ENCODE assay signal across 13 cellular contexts in genomic region chr7:6623589-6624245, GRCh38. TPM values are rescaled to one million over a fixed set of nuclear protein-coding genes. Genes with fewer than 3 reads are reported as not detected.
DNase-seq lines count a peak whose midpoint lies in the region; ATAC-seq lines count a peak whose summit lies in the region.
"Had no signal": no experiment of that assay in that cellular context is flagged by ENCODE, and none has a peak within 500 bp of the region (broad histone marks: within the 10 kb centered on the region; RNA-seq: fewer than 3 reads in every experiment).

No MANE protein-coding gene starts in this region.

- peak overlapping the region; percentile 53 for H3K4me3 Mint-ChIP-seq in activated CD8-positive, alpha-beta T cell treated with anti-CD3 and anti-CD28 coated beads, Interleukin-2, amount 10 ng/mL, durations not matched to agents 7 days and 5 days
- H3K4me3 Mint-ChIP-seq in naive thymus-derived CD8-positive, alpha-beta T cell: peak overlapping the region; percentile 68 to 93 (median 78)

- intact Hi-C loops in Right ventricle myocardium inferior (cut with DNase I): no loop called here

- H3K36me3 Mint-ChIP-seq in activated CD8-positive, alpha-beta T cell treated with anti-CD3 and anti-CD28 coated beads, Interleukin-2, amount 10 ng/mL, durations not matched to agents 7 days and 5 days (ENCODE audit: low read depth): peaks cover 6% of the 10 kb centered on the region
- H3K36me3 Mint-ChIP-seq in naive thymus-derived CD8-positive, alpha-beta T cell: peaks cover 5 to 13% (median 12%) of the 10 kb centered on the region in 3 donors

- peak; percentile 53 for ATAC-seq in GM18498 (IDR thresholded peaks at IDR 0.05; ENCODE audit: unreplicated experiment)
- ATAC-seq in HG02678 (IDR thresholded peaks at IDR 0.05; ENCODE audit: unreplicated experiment): peak; percentile 49
- peak; percentile 79 for ATAC-seq in activated CD8-positive, alpha-beta T cell treated with anti-CD3 and anti-CD28 coated beads, Interleukin-2, amount 10 ng/mL, durations not matched to agents 7 days and 5 days
- ATAC-seq in naive thymus-derived CD8-positive, alpha-beta T cell: peak; percentile 71 to 83
- no peak for ATAC-seq in Right ventricle myocardium inferior

- POLR2A ChIA-PET in activated CD8-positive, alpha-beta T cell treated with anti-CD3 and anti-CD28 coated beads, Interleukin-2, amount 10 ng/mL, durations not matched to agents 7 days and 5 days (lab: Charles Lee): interaction anchor here (0.6 kb wide), 1 partner anchor 32 kb away, joined by 3 read pairs; no protein-coding TSS in a partner anchor
- POLR2A ChIA-PET in naive thymus-derived CD8-positive, alpha-beta T cell (lab: Charles Lee): interaction anchor here (0.8 to 1.0 kb wide), 3 partner anchors 9 to 34 kb away, joined by 3 to 5 read pairs (median 3); partner anchors contain the start of genes INTS15 and ZNF316

- peaks cover 46% of the 10 kb centered on the region for H3K4me1 Mint-ChIP-seq in activated CD8-positive, alpha-beta T cell treated with anti-CD3 and anti-CD28 coated beads, Interleukin-2, amount 10 ng/mL, durations not matched to agents 7 days and 5 days (ENCODE audit: low read depth)
- peaks cover 18 to 60% (median 52%) of the 10 kb centered on the region in 4 donors for H3K4me1 Mint-ChIP-seq in naive thymus-derived CD8-positive, alpha-beta T cell

- CTCF ChIA-PET in activated CD8-positive, alpha-beta T cell treated with anti-CD3 and anti-CD28 coated beads, Interleukin-2, amount 10 ng/mL, durations not matched to agents 7 days and 5 days (lab: Charles Lee): interaction anchor here (2.1 kb wide), 1 partner anchor 34 kb away, joined by 7 read pairs; the partner anchor contains the start of gene INTS15

- H3K27ac Mint-ChIP-seq in activated CD8-positive, alpha-beta T cell treated with anti-CD3 and anti-CD28 coated beads, Interleukin-2, amount 10 ng/mL, durations not matched to agents 7 days and 5 days: peak overlapping the region; percentile 87
- H3K27ac Mint-ChIP-seq in naive thymus-derived CD8-positive, alpha-beta T cell: peak overlapping the region; percentile 81 to 95 (median 92)

- H3K27me3 Mint-ChIP-seq in activated CD8-positive, alpha-beta T cell treated with anti-CD3 and anti-CD28 coated beads, Interleukin-2, amount 10 ng/mL, durations not matched to agents 7 days and 5 days (ENCODE audit: low read depth): no peaks in the 10 kb centered on the region
- H3K27me3 Mint-ChIP-seq in naive thymus-derived CD8-positive, alpha-beta T cell: no peaks in the 10 kb centered on the region

- DNase-seq in activated CD8-positive, alpha-beta T cell treated with anti-CD3 and anti-CD28 coated beads, Interleukin-2, amount 10 ng/mL, durations not matched to agents 7 days and 5 days: peak; percentile 52
- DNase-seq in naive thymus-derived CD8-positive, alpha-beta T cell: peak in 2 of 10 donors; percentile 27 to 33
- DNase-seq in Right ventricle myocardium inferior (ENCODE audit: missing footprints) (no peak), NCI-H345 treated with DMSO at 0.1 percent for 48 hours (lab: John Stamatoyannopoulos, UW; ENCODE audit: unreplicated experiment) (no peak), DMS53 (lab: John Stamatoyannopoulos, UW) (no peak)
- DNase-seq: erythroblast, hypothalamus, mesenchymal stem cell, NCI-H146, NCI-H69, stomach had no signal

- no peaks in the 10 kb centered on the region for H3K9me3 Mint-ChIP-seq in activated CD8-positive, alpha-beta T cell treated with anti-CD3 and anti-CD28 coated beads, Interleukin-2, amount 10 ng/mL, durations not matched to agents 7 days and 5 days (ENCODE audit: insufficient read depth)
- no peaks in the 10 kb centered on the region for H3K9me3 Mint-ChIP-seq in naive thymus-derived CD8-positive, alpha-beta T cell

RNA-seq across cellular contexts. Expression of gene ZNF853, which starts 8.3 kb away (rescaled TPM):
- 1 to 10 TPM in 1 of 2 experiments, under 1 TPM in 1; 0.78 to 1.0 TPM for total RNA-seq in activated CD8-positive, alpha-beta T cell treated with anti-CD3 and anti-CD28 coated beads, Interleukin-2, amount 10 ng/mL, durations not matched to agents 7 days and 5 days
- 1 to 10 TPM; 9.4 to 9.5 TPM for total RNA-seq in naive thymus-derived CD8-positive, alpha-beta T cell
- polyA plus RNA-seq in naive thymus-derived CD8-positive, alpha-beta T cell: 1 to 10 TPM; 3.1 to 8.2 (median 3.8) TPM
- 10.3 TPM for total RNA-seq in Right ventricle myocardium inferior

RNA-seq across cellular contexts. Expression of gene ZNF316, which starts 13.4 kb away (rescaled TPM):
- total RNA-seq in activated CD8-positive, alpha-beta T cell treated with anti-CD3 and anti-CD28 coated beads, Interleukin-2, amount 10 ng/mL, durations not matched to agents 7 days and 5 days: 10 to 100 TPM; 24.2 to 26.8 TPM
- 10 to 100 TPM; 65.5 to 77.9 TPM for total RNA-seq in naive thymus-derived CD8-positive, alpha-beta T cell
- polyA plus RNA-seq in naive thymus-derived CD8-positive, alpha-beta T cell: 1 to 10 TPM in 2 of 3 donors, under 1 TPM in 1; 0.96 to 5.7 (median 1.8) TPM
- total RNA-seq in Right ventricle myocardium inferior: 16.5 TPM

RNA-seq across cellular contexts. Expression of gene INTS15, which starts 33.9 kb away (rescaled TPM):
- total RNA-seq in activated CD8-positive, alpha-beta T cell treated with anti-CD3 and anti-CD28 coated beads, Interleukin-2, amount 10 ng/mL, durations not matched to agents 7 days and 5 days: 10 to 100 TPM; 40.9 to 42.7 TPM
- 10 to 100 TPM; 57.4 to 61.8 TPM for total RNA-seq in naive thymus-derived CD8-positive, alpha-beta T cell
- polyA plus RNA-seq in naive thymus-derived CD8-positive, alpha-beta T cell: 10 to 100 TPM; 29.4 to 43.3 (median 30.2) TPM
- 15.9 TPM for total RNA-seq in Right ventricle myocardium inferior

RNA-seq across cellular contexts. Expression of gene ZDHHC4, which starts 46.5 kb away (rescaled TPM):
- 10 to 100 TPM; 29.3 to 35.7 TPM for total RNA-seq in activated CD8-positive, alpha-beta T cell treated with anti-CD3 and anti-CD28 coated beads, Interleukin-2, amount 10 ng/mL, durations not matched to agents 7 days and 5 days
- 10 to 100 TPM; 39.7 to 48.3 TPM for total RNA-seq in naive thymus-derived CD8-positive, alpha-beta T cell
- 10 to 100 TPM; 77.2 to 81.0 (median 78.9) TPM for polyA plus RNA-seq in naive thymus-derived CD8-positive, alpha-beta T cell
- total RNA-seq in Right ventricle myocardium inferior: 39.3 TPM
